ENCODE assay signal across 1 cellular context in the genomic region with DNA sequence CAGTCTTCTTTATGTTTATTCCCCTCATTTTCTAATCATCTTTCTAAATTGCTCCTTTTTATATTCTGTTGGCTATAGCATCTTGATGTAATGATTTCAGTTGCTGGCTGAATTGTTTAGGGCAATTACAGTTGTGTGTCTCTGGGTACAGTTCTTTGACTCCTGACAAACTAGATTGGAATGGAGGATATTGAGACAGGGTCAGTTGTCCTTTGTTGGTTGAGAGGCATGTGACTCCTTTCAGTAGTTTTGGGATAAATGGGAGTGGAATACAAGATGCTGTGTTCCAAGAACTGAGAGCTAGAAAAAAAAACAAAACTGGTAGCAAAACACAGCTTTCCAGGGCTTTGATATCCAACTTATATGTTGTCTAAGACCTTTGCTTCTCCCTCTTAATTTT.
TF ChIP-seq lines count a peak whose summit lies in the region.

No MANE protein-coding gene starts in this region.

TF ChIP-seq in K562, 482 proteins besides CTCF, POLR2A, EP300 and RAD21:
- TF ChIP-seq ZC3H11A (IDR thresholded peaks at IDR 0.05; ENCODE audit: low read depth, low read length) = no peak
- no peak for TF ChIP-seq CHD1 (IDR thresholded peaks at IDR 0.05; ENCODE audit: low read length)
- TF ChIP-seq TCF3 (CRISPR knock-in tag; IDR thresholded peaks at IDR 0.05) = no peak
- no peak for TF ChIP-seq ZNF165 (CRISPR knock-in tag; IDR thresholded peaks at IDR 0.05; ENCODE audit: borderline replicate concordance)
- no peak for TF ChIP-seq VEZF1 (CRISPR knock-in tag; IDR thresholded peaks at IDR 0.05)
- TF ChIP-seq SMAD4 (CRISPR knock-in tag; conservative IDR thresholded peaks at IDR 0.05) = no peak
- TF ChIP-seq CEBPB (tag; IDR thresholded peaks at IDR 0.05) = no peak
- TF ChIP-seq EZH2 (IDR thresholded peaks at IDR 0.05; ENCODE audit: borderline replicate concordance, low read depth, low read length) = no peak
- TF ChIP-seq EHMT2 (IDR thresholded peaks at IDR 0.05) = no peak
- no peak for TF ChIP-seq BCL6 (CRISPR knock-in tag; IDR thresholded peaks at IDR 0.05)
- TF ChIP-seq PCBP2 (IDR thresholded peaks at IDR 0.05; ENCODE audit: low read depth, low read length, poor library complexity, severe bottlenecking) = no peak
- no peak for TF ChIP-seq SMARCA5 (IDR thresholded peaks at IDR 0.05)
- TF ChIP-seq THRB (CRISPR knock-in tag; conservative IDR thresholded peaks at IDR 0.05) = no peak
- no peak for TF ChIP-seq ZNF740 (CRISPR knock-in tag; IDR thresholded peaks at IDR 0.05)
- TF ChIP-seq ZNF740 (tag; IDR thresholded peaks at IDR 0.05) = no peak
- TF ChIP-seq CAMTA2 (CRISPR knock-in tag; conservative IDR thresholded peaks at IDR 0.05) = no peak
- TF ChIP-seq ZNF133 (CRISPR knock-in tag; IDR thresholded peaks at IDR 0.05) = no peak
- no peak for TF ChIP-seq SIN3B (IDR thresholded peaks at IDR 0.05; ENCODE audit: low read depth)
- TF ChIP-seq HDAC1 (IDR thresholded peaks at IDR 0.05) = no peak
